ENCODE assay signal across 20 cellular contexts in genomic region chr11:114087028-114087427, GRCh38. TPM values are rescaled to one million over a fixed set of nuclear protein-coding genes. Genes with fewer than 3 reads are reported as not detected.
DNase-seq lines count a peak whose midpoint lies in the region; ATAC-seq and FAIRE-seq lines count a peak whose summit lies in the region.
"Had no signal": no experiment of that assay in that cellular context is flagged by ENCODE, and none has a peak within 500 bp of the region (broad histone marks: within the 10 kb centered on the region; RNA-seq: fewer than 3 reads in every experiment).

No MANE protein-coding gene starts in this region.

- peaks cover 0 to 29% (median 14%) of the 10 kb centered on the region in 5 donors for H3K36me3 ChIP-seq in subcutaneous abdominal adipose tissue (ENCODE audit: control insufficient read depth in 5 of 5, insufficient read depth in 5 of 5, low read length in 5 of 5)

- H3K4me1 ChIP-seq in subcutaneous abdominal adipose tissue (ENCODE audit: control insufficient read depth in 5 of 5, insufficient read depth in 5 of 5, low read length in 5 of 5): peaks cover 9 to 96% (median 84%) of the 10 kb centered on the region in 5 donors

- H3K27ac ChIP-seq in caudate nucleus (ENCODE audit: low read depth, low read length) (peak overlapping the region; percentile 16), subcutaneous abdominal adipose tissue (ENCODE audit: low read depth, low read length) (peak overlapping the region; percentile 39)

- H3K9ac ChIP-seq in subcutaneous abdominal adipose tissue (ENCODE audit: low read length in 5 of 5): no peak overlapping the region

- peak overlapping the region; percentile 57 for H3K27ac Mint-ChIP-seq in activated T-cell treated with anti-CD3 and anti-CD28 coated beads, Interleukin-2, amount 50 U/mL, for 24 hours
- H3K27ac Mint-ChIP-seq: activated naive CD4-positive, alpha-beta T cell treated with anti-CD3 and anti-CD28 coated beads, Interleukin-2, amount 10 ng/mL, durations not matched to agents 7 days and 5 days; nephron had no signal

- FAIRE-seq in frontal cortex (lab: Jason Lieb, UNC): no peak
- FAIRE-seq: islet of Langerhans had no signal

- H3K4me1 Mint-ChIP-seq in activated T-cell treated with anti-CD3 and anti-CD28 coated beads, Interleukin-2, amount 50 U/mL, for 24 hours (ENCODE audit: low read depth): peaks cover 24% of the 10 kb centered on the region

- DNase-seq in activated T-cell treated with anti-CD3 and anti-CD28 coated beads, Interleukin-2, amount 50 U/mL, for 24 hours: peak; percentile 14
- no peak for DNase-seq in activated T-cell treated with anti-CD3 and anti-CD28 coated beads, Interleukin-2, amount 50 U/mL, for 48 hours
- DNase-seq in MV-4-11 (lab: John Stamatoyannopoulos, UW) (peak; percentile 63), caudate nucleus (lab: John Stamatoyannopoulos, UW) (no peak), frontal cortex (ENCODE audit: low spot score in 2 of 2) (no peak)
- DNase-seq: activated CD8-positive, alpha-beta memory T cell treated with anti-CD3 and anti-CD28 coated beads, Interleukin-2, amount 50 U/mL, for 4 hours; activated naive CD4-positive, alpha-beta T cell treated with anti-CD3 and anti-CD28 coated beads, Interleukin-2, amount 10 ng/mL, durations not matched to agents 7 days and 5 days; HCEC 1CT; KBM-7; mammary epithelial cell; NCI-H1105 treated with DMSO at 0.1 percent for 48 hours; NCI-H2171 had no signal

- no peaks in the 10 kb centered on the region for H3K9me3 ChIP-seq in subcutaneous abdominal adipose tissue (ENCODE audit: control insufficient read depth in 5 of 5, low read length in 5 of 5)

- ATAC-seq in HG03565 (IDR thresholded peaks at IDR 0.05; ENCODE audit: unreplicated experiment) (no peak), HG03135 (IDR thresholded peaks at IDR 0.05; ENCODE audit: unreplicated experiment) (no peak)
- ATAC-seq: activated CD4-positive, CD25-positive, alpha-beta regulatory T cell treated with anti-CD3 and anti-CD28 coated beads, Interleukin-2, amount 50 U/mL, for 24 hours had no signal

- H3K36me3 Mint-ChIP-seq in activated T-cell treated with anti-CD3 and anti-CD28 coated beads, Interleukin-2, amount 50 U/mL, for 24 hours (ENCODE audit: low read depth): no peaks in the 10 kb centered on the region
- H3K36me3 Mint-ChIP-seq: activated naive CD4-positive, alpha-beta T cell treated with anti-CD3 and anti-CD28 coated beads, Interleukin-2, amount 10 ng/mL, durations not matched to agents 7 days and 5 days; brain had no signal

- no peaks in the 10 kb centered on the region for H3K9me3 Mint-ChIP-seq in activated T-cell treated with anti-CD3 and anti-CD28 coated beads, Interleukin-2, amount 50 U/mL, for 24 hours
- H3K9me3 Mint-ChIP-seq: activated naive CD4-positive, alpha-beta T cell treated with anti-CD3 and anti-CD28 coated beads, Interleukin-2, amount 10 ng/mL, durations not matched to agents 7 days and 5 days; brain; nephron had no signal

- H3K4me3 Mint-ChIP-seq in activated T-cell treated with anti-CD3 and anti-CD28 coated beads, Interleukin-2, amount 50 U/mL, for 24 hours: no peak overlapping the region
- H3K4me3 Mint-ChIP-seq: activated naive CD4-positive, alpha-beta T cell treated with anti-CD3 and anti-CD28 coated beads, Interleukin-2, amount 10 ng/mL, durations not matched to agents 7 days and 5 days; brain; nephron had no signal

- H3K27me3 Mint-ChIP-seq in activated T-cell treated with anti-CD3 and anti-CD28 coated beads, Interleukin-2, amount 50 U/mL, for 24 hours: peaks cover 5% of the 10 kb centered on the region

- H3K4me3 ChIP-seq in subcutaneous abdominal adipose tissue (ENCODE audit: low read depth in 1 of 5, low read length in 5 of 5): no peak overlapping the region

- H3K27me3 ChIP-seq in subcutaneous abdominal adipose tissue (ENCODE audit: control insufficient read depth in 5 of 5, insufficient read depth in 4 of 5, low read length in 5 of 5): no peaks in the 10 kb centered on the region

RNA-seq across cellular contexts. Expression of gene ZBTB16, which starts 27.5 kb away (rescaled TPM):
- 3.7 TPM for total RNA-seq in frontal cortex
- total RNA-seq: fibroblast of lung had no signal

Comparison
In these comparisons a context has a peak if more than half of its experiments do, and no peak if none do; other contexts are left out.
1. DNase-seq: peak in activated T-cell treated with anti-CD3 and anti-CD28 coated beads, Interleukin-2, amount 50 U/mL, for 24 hours (single experiment) and MV-4-11 (single experiment); none in activated T-cell treated with anti-CD3 and anti-CD28 coated beads, Interleukin-2, amount 50 U/mL, for 48 hours (0 of 2), caudate nucleus (0 of 61) and frontal cortex (0 of 2).